Comparison of ENCODE assay signal across 2 cellular contexts in the genomic region with DNA sequence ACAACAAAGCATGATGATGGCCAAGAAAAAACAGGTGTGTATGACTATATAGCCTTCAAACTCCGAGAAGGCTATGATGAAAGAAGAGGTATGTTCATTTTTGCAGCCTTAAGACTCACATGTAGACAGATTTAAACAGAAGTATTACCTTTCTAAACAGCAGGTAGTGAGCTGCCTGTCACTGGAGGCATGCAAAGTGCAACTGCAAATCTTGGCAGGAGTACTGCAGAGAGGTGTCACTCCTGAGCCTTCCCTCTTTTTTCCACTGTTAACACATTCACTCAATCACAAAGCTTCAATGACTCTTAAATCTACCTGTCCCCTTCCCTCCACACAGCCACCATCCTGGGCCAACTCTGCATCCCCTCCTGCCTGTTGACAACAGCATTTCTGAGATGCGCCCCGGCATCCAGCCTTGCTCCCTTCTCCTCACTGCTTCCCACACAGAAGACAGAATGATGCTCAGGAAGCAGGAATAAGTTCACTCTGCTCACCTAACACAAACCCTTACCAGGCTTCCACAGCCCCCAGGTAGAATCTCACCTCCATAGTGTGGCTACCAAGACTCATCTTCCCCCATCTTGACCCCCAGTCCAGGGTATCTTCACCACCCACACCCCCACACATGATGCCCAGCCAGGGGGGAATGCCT.
A peak's percentile ranks its signal among the peaks of the same experiment; 100 is the strongest.
TF ChIP-seq lines count a peak whose summit lies in the region.

No MANE protein-coding gene starts in this region.

TF ChIP-seq in Ishikawa, 13 proteins besides CTCF, POLR2A, EP300 and RAD21:
- TF ChIP-seq, protein P1, sequence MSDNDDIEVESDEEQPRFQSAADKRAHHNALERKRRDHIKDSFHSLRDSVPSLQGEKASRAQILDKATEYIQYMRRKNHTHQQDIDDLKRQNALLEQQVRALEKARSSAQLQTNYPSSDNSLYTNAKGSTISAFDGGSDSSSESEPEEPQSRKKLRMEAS (IDR thresholded peaks at IDR 0.05), result 0 out of 2 replicates have a peak, but pooled peaks have one; percentile 20
- no peak for TF ChIP-seq CEBPB (IDR thresholded peaks at IDR 0.05)

TF ChIP-seq in H1, 55 proteins besides CTCF, POLR2A, EP300 and RAD21:
- no peak for TF ChIP-seq ZNF274 (IDR thresholded peaks at IDR 0.05; ENCODE audit: borderline replicate concordance, extremely low read depth, low read length)
- peak; percentile 75; the same call in 1 of the 2 replicates for TF ChIP-seq KDM1A (IDR thresholded peaks at IDR 0.05; ENCODE audit: borderline replicate concordance, low read length)
- TF ChIP-seq, protein P2, sequence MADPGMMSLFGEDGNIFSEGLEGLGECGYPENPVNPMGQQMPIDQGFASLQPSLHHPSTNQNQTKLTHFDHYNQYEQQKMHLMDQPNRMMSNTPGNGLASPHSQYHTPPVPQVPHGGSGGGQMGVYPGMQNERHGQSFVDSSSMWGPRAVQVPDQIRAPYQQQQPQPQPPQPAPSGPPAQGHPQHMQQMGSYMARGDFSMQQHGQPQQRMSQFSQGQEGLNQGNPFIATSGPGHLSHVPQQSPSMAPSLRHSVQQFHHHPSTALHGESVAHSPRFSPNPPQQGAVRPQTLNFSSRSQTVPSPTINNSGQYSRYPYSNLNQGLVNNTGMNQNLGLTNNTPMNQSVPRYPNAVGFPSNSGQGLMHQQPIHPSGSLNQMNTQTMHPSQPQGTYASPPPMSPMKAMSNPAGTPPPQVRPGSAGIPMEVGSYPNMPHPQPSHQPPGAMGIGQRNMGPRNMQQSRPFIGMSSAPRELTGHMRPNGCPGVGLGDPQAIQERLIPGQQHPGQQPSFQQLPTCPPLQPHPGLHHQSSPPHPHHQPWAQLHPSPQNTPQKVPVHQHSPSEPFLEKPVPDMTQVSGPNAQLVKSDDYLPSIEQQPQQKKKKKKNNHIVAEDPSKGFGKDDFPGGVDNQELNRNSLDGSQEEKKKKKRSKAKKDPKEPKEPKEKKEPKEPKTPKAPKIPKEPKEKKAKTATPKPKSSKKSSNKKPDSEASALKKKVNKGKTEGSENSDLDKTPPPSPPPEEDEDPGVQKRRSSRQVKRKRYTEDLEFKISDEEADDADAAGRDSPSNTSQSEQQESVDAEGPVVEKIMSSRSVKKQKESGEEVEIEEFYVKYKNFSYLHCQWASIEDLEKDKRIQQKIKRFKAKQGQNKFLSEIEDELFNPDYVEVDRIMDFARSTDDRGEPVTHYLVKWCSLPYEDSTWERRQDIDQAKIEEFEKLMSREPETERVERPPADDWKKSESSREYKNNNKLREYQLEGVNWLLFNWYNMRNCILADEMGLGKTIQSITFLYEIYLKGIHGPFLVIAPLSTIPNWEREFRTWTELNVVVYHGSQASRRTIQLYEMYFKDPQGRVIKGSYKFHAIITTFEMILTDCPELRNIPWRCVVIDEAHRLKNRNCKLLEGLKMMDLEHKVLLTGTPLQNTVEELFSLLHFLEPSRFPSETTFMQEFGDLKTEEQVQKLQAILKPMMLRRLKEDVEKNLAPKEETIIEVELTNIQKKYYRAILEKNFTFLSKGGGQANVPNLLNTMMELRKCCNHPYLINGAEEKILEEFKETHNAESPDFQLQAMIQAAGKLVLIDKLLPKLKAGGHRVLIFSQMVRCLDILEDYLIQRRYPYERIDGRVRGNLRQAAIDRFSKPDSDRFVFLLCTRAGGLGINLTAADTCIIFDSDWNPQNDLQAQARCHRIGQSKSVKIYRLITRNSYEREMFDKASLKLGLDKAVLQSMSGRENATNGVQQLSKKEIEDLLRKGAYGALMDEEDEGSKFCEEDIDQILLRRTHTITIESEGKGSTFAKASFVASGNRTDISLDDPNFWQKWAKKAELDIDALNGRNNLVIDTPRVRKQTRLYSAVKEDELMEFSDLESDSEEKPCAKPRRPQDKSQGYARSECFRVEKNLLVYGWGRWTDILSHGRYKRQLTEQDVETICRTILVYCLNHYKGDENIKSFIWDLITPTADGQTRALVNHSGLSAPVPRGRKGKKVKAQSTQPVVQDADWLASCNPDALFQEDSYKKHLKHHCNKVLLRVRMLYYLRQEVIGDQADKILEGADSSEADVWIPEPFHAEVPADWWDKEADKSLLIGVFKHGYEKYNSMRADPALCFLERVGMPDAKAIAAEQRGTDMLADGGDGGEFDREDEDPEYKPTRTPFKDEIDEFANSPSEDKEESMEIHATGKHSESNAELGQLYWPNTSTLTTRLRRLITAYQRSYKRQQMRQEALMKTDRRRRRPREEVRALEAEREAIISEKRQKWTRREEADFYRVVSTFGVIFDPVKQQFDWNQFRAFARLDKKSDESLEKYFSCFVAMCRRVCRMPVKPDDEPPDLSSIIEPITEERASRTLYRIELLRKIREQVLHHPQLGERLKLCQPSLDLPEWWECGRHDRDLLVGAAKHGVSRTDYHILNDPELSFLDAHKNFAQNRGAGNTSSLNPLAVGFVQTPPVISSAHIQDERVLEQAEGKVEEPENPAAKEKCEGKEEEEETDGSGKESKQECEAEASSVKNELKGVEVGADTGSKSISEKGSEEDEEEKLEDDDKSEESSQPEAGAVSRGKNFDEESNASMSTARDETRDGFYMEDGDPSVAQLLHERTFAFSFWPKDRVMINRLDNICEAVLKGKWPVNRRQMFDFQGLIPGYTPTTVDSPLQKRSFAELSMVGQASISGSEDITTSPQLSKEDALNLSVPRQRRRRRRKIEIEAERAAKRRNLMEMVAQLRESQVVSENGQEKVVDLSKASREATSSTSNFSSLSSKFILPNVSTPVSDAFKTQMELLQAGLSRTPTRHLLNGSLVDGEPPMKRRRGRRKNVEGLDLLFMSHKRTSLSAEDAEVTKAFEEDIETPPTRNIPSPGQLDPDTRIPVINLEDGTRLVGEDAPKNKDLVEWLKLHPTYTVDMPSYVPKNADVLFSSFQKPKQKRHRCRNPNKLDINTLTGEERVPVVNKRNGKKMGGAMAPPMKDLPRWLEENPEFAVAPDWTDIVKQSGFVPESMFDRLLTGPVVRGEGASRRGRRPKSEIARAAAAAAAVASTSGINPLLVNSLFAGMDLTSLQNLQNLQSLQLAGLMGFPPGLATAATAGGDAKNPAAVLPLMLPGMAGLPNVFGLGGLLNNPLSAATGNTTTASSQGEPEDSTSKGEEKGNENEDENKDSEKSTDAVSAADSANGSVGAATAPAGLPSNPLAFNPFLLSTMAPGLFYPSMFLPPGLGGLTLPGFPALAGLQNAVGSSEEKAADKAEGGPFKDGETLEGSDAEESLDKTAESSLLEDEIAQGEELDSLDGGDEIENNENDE (IDR thresholded peaks at IDR 0.05; ENCODE audit: insufficient replicate concordance, low read length), result no peak
